24 cellular contexts compared by ENCODE assay signal in genomic region chr7:149792220-149792595, GRCh38. TPM values are rescaled to one million over a fixed set of nuclear protein-coding genes. Genes with fewer than 3 reads are reported as not detected.
DNase-seq lines count a peak whose midpoint lies in the region; ATAC-seq, FAIRE-seq and TF ChIP-seq lines count a peak whose summit lies in the region.
"Had no signal": no experiment of that assay in that cellular context is flagged by ENCODE, and none has a peak within 500 bp of the region (broad histone marks: within the 10 kb centered on the region; RNA-seq: fewer than 3 reads in every experiment).

No MANE protein-coding gene starts in this region.

- no peak overlapping the region for H2AFZ ChIP-seq in K562 (ENCODE audit: low read depth, low read length)
- H2AFZ ChIP-seq in H1 (ENCODE audit: low read length): no peak overlapping the region

- H3K4me1 ChIP-seq in K562 (replicated peaks in 1 of 2; ENCODE audit: control insufficient read depth in 2 of 2, insufficient read depth in 2 of 2, low read length in 2 of 2) (peaks cover 2 to 74% of the 10 kb centered on the region in 2 experiments; a peak in 4 of 5 replicates), H1 (replicated peaks in 1 of 4; ENCODE audit: control insufficient read depth in 3 of 4, insufficient read depth in 4 of 4, low read length in 3 of 4) (peaks cover 0 to 4% (median 2%) of the 10 kb centered on the region in 4 experiments; a peak in 5 of 7 replicates), spleen (peaks cover 0 to 35% (median 14%) of the 10 kb centered on the region in 6 donors)
- H3K4me1 ChIP-seq: BE2C had no signal

- WGBS in K562 (ENCODE audit: insufficient coverage, low coverage, missing lambda C conversion rate): 33% methylated on average over 15 of the region's 15 CpGs
- 96% methylated on average over 15 of the region's 15 CpGs; no CpG with 5 or more reads in 1 of the 2 experiments for WGBS in H1 (ENCODE audit: extremely low coverage in 1 of 2, insufficient coverage in 1 of 2, insufficient read length in 1 of 2, insufficient replicate concordance in 2 of 2, low coverage in 1 of 2, low lambda C conversion rate in 2 of 2, missing lambda C conversion rate in 1 of 2), 2 experiments
- WGBS in spleen, 5 donors: 77 to 97% (median 96%) methylated on average over 5 to 15 of the region's 15 CpGs

- no peaks in the 10 kb centered on the region for H3K79me1 ChIP-seq in H1 (ENCODE audit: low read depth, low read length)

- H3K23ac ChIP-seq in H1 (ENCODE audit: insufficient read length): no peak overlapping the region

- FAIRE-seq in K562 (lab: Jason Lieb, UNC) (no peak), H1 (lab: Jason Lieb, UNC) (no peak)
- FAIRE-seq: A204.1, GM12878, GM12892, GM18507 had no signal

- H2BK120ac ChIP-seq in H1 (replicated peaks; ENCODE audit: low read depth, low read length): no peak overlapping the region

- H3K9ac ChIP-seq in K562 (ENCODE audit: insufficient read depth in 1 of 2, low read depth in 2 of 2, low read length in 2 of 2): no peak overlapping the region
- no peak overlapping the region for H3K9ac ChIP-seq in H1 (replicated peaks in 1 of 4; ENCODE audit: extremely low read depth in 1 of 4, low read depth in 3 of 4, low read length in 3 of 4)
- H3K9ac ChIP-seq: BLaER1 had no signal

- no peak for TF ChIP-seq RAD21 in K562 (CRISPR knock-in tag; conservative IDR thresholded peaks at IDR 0.05 in 1 of 2, IDR thresholded peaks at IDR 0.05 in 1 of 2)
- TF ChIP-seq RAD21 in H1 (IDR thresholded peaks at IDR 0.05 in 1 of 2, conservative IDR thresholded peaks at IDR 0.05 in 1 of 2; ENCODE audit: low read depth in 2 of 2, low read length in 2 of 2): no peak

- no peak for DNase-seq in K562 (ENCODE audit: extremely low read depth in 1 of 4, low spot score in 3 of 4)
- no peak for DNase-seq in H1 (ENCODE audit: low read depth in 1 of 2, low spot score in 2 of 2)
- DNase-seq in spleen: no peak
- DNase-seq: 8988T; ACHN; BE2C; C1 segment of cervical spinal cord; CD4-positive, alpha-beta memory T cell; CD4-positive, CD25-positive, alpha-beta regulatory T cell; CD8-positive, alpha-beta memory T cell; COR-L47; DMS 273 treated with DMSO at 0.1 percent for 48 hours; DMS153; DMS53; DMS79; DND-41; EL; GDM1 had no signal

- TF ChIP-seq POLR2A in K562 (conservative IDR thresholded peaks at IDR 0.05): no peak
- TF ChIP-seq POLR2A in H1 (IDR thresholded peaks at IDR 0.05; ENCODE audit: control extremely low read depth in 1 of 2, low read depth in 2 of 2, low read length in 2 of 2): no peak
- TF ChIP-seq POLR2A in spleen (IDR thresholded peaks at IDR 0.05): no peak

- POLR2A ChIA-PET in K562 (lab: Yijun Ruan, JAX) (interaction anchor here (0.5 to 0.9 kb wide), 3 partner anchors 10 to 68 kb away, joined by 3 read pairs; no protein-coding TSS in a partner anchor), H1 (lab: Charles Lee; ENCODE audit: partially characterized antibody) (no interaction called here)

- H2BK20ac ChIP-seq in H1 (ENCODE audit: low read length): no peak overlapping the region

- H3K36me3 ChIP-seq in K562 (ENCODE audit: control insufficient read depth, insufficient read depth, low read length): no peaks in the 10 kb centered on the region
- H3K36me3 ChIP-seq in H1 (ENCODE audit: control insufficient read depth in 2 of 4, insufficient read depth in 4 of 4, low read length in 3 of 4): no peaks in the 10 kb centered on the region
- no peaks in the 10 kb centered on the region for H3K36me3 ChIP-seq in spleen
- H3K36me3 ChIP-seq: BE2C, BLaER1 had no signal

- H3K9me3 ChIP-seq in K562 (replicated peaks; ENCODE audit: control insufficient read depth, insufficient read depth, low read depth, low read length) (no peaks in the 10 kb centered on the region), H1 (ENCODE audit: insufficient read depth in 2 of 2, low read depth in 1 of 2, low read length in 1 of 2) (no peaks in the 10 kb centered on the region), spleen (no peaks in the 10 kb centered on the region)
- H3K9me3 ChIP-seq: BE2C, BLaER1 had no signal

- in situ Hi-C loops in K562 (cut with MboI): no loop called here

- no peak overlapping the region for H2BK15ac ChIP-seq in H1 (ENCODE audit: low read length)

- H3K4me2 ChIP-seq in K562 (ENCODE audit: insufficient read depth, low read length): no peak overlapping the region
- H3K4me2 ChIP-seq in H1 (ENCODE audit: insufficient read depth in 1 of 2, low read depth in 2 of 2, low read length in 2 of 2): no peak overlapping the region
- H3K4me2 ChIP-seq: BLaER1 had no signal

- peak overlapping the region; percentile 4; the same call in 1 of the 2 replicates for H4K8ac ChIP-seq in H1 (ENCODE audit: extremely low read depth, insufficient read depth, low read length)

- TF ChIP-seq CTCF in K562 (IDR thresholded peaks at IDR 0.05 in 2 of 3, conservative IDR thresholded peaks at IDR 0.05 in 1 of 3; ENCODE audit: insufficient read depth in 2 of 3, low read depth in 1 of 3, low read length in 3 of 3): no peak
- TF ChIP-seq CTCF in H1 (IDR thresholded peaks at IDR 0.05; ENCODE audit: control extremely low read depth in 1 of 3, insufficient read depth in 1 of 3, low read depth in 1 of 3, low read length in 3 of 3): no peak
- no peak for TF ChIP-seq CTCF in spleen (IDR thresholded peaks at IDR 0.05 in 8 of 11, conservative IDR thresholded peaks at IDR 0.05 in 3 of 11)

- CTCF ChIA-PET in K562 (lab: Yijun Ruan, JAX; ENCODE audit: low intra/inter-chr PET ratio) (no interaction called here), H1 (lab: Charles Lee; ENCODE audit: partially characterized antibody) (interaction anchor here (0.9 to 11.8 kb wide), 6 partner anchors 9 to 1359 kb away, joined by 3 to 120 read pairs (median 92); partner anchors contain the start of gene ZNF467)

- no peak overlapping the region for H4K5ac ChIP-seq in H1 (ENCODE audit: insufficient read length, low read depth, low read length)

- peaks cover 12 to 85% of the 10 kb centered on the region in 2 experiments; a peak in 4 of 5 replicates for H3K27me3 ChIP-seq in K562 (ENCODE audit: control insufficient read depth in 2 of 2, insufficient read depth in 2 of 2, low read length in 2 of 2)
- peaks cover 8 to 40% (median 35%) of the 10 kb centered on the region in 4 experiments for H3K27me3 ChIP-seq in H1 (replicated peaks in 1 of 4; ENCODE audit: control insufficient read depth in 3 of 4, extremely low read depth in 1 of 4, insufficient read depth in 3 of 4, low read length in 3 of 4)
- peaks cover 0 to 71% (median 23%) of the 10 kb centered on the region in 7 donors for H3K27me3 ChIP-seq in spleen (replicated peaks in 1 of 7)
- H3K27me3 ChIP-seq: BLaER1 had no signal

- no peak overlapping the region for H3K4ac ChIP-seq in H1 (replicated peaks; ENCODE audit: insufficient read length, low read depth, low read length)

- H3K4me3 ChIP-seq in K562 (no peak overlapping the region), H1 (ENCODE audit: extremely low read depth in 1 of 4, insufficient read depth in 2 of 4, low read depth in 3 of 4, low read length in 4 of 4) (no peak overlapping the region), spleen (no peak overlapping the region)
- H3K4me3 ChIP-seq: BLaER1, GM12878 had no signal

- H2BK12ac ChIP-seq in H1 (ENCODE audit: low read depth, low read length): no peak overlapping the region

- no peak overlapping the region for H2BK5ac ChIP-seq in H1 (ENCODE audit: low read depth, low read length)

- BruUV-seq in K562 (replicated peaks; lab: Mats Ljungman, UMichigan): no TSS peak

- H3K56ac ChIP-seq in H1 (replicated peaks; ENCODE audit: insufficient read length, low read depth, low read length): no peak overlapping the region

- peaks cover 2% of the 10 kb centered on the region; the same call in 1 of the 2 replicates for H3K23me2 ChIP-seq in H1 (ENCODE audit: low read depth, low read length)

- H2AK5ac ChIP-seq in H1 (ENCODE audit: low read depth, low read length): no peak overlapping the region

- H3K18ac ChIP-seq in H1 (ENCODE audit: extremely low read depth, low read length): no peak overlapping the region

- H3K9me1 ChIP-seq in K562 (ENCODE audit: control insufficient read depth, insufficient read depth, low read length): no peaks in the 10 kb centered on the region

- H4K20me1 ChIP-seq in K562 (replicated peaks; ENCODE audit: control insufficient read depth, insufficient read depth, low read length): no peaks in the 10 kb centered on the region; the same call in 1 of the 2 replicates
- peaks cover 0 to 2% of the 10 kb centered on the region in 2 experiments for H4K20me1 ChIP-seq in H1 (replicated peaks in 1 of 2; ENCODE audit: control insufficient read depth in 1 of 2, insufficient read depth in 2 of 2, low read length in 2 of 2)
- H4K20me1 ChIP-seq: BLaER1 had no signal

- no peak overlapping the region for H4K91ac ChIP-seq in H1 (replicated peaks; ENCODE audit: insufficient read length, low read length)

- no peak for TF ChIP-seq EP300 in K562 (IDR thresholded peaks at IDR 0.05; ENCODE audit: low read length)
- no peak for TF ChIP-seq EP300 in H1 (IDR thresholded peaks at IDR 0.05; ENCODE audit: borderline replicate concordance in 1 of 2, low read depth in 2 of 2, low read length in 2 of 2)

- H3K14ac ChIP-seq in H1 (ENCODE audit: insufficient read length): no peak overlapping the region

- intact Hi-C loops in K562 (cut with micrococcal nuclease): no loop called here
- intact Hi-C loops in spleen (cut with DNase I; ENCODE audit: low total_unique reads): loop anchor here (10.0 kb wide), 1 partner anchor 127 kb away; no protein-coding TSS in a partner anchor

- H3K27ac ChIP-seq in K562 (ENCODE audit: extremely low read depth, low read depth, low read length) (no peak overlapping the region), H1 (ENCODE audit: low read depth, low read length) (no peak overlapping the region), spleen (no peak overlapping the region)
- H3K27ac ChIP-seq: BLaER1 had no signal

- ATAC-seq in K562: no peak
- no peak for ATAC-seq in HG03135 (IDR thresholded peaks at IDR 0.05; ENCODE audit: unreplicated experiment)
- ATAC-seq: GM12878 had no signal

- H3K79me2 ChIP-seq in K562 (ENCODE audit: control insufficient read depth, insufficient read depth, low read length) (no peaks in the 10 kb centered on the region), H1 (ENCODE audit: control insufficient read depth in 1 of 2, insufficient read depth in 2 of 2, low read length in 2 of 2) (no peaks in the 10 kb centered on the region)

RNA-seq across cellular contexts. Expression of gene ZNF467, which starts 18.8 kb away (rescaled TPM):
- total RNA-seq in K562 (2011; cell fraction: chromatin; rRNA removed; ENCODE audit: low replicate concordance): 3.6 and 10.3 TPM in 2 replicates
- 7.6 and 11.7 TPM in 2 replicates for total RNA-seq in K562 (2011; cell fraction: nucleolus; rRNA removed)
- 5.1 and 5.6 TPM in 2 replicates for total RNA-seq in K562 (2011; cell fraction: nucleoplasm; rRNA removed)
- total RNA-seq in K562 (2014; rRNA removed) (2.8 and 4.6 TPM in 2 replicates), K562 (2014; rRNA removed; fragmentation: Illumina TruSeq; extraction: Trizol) (0.80 and 1.3 TPM in 2 replicates), K562 (2015; rRNA removed; fragmentation: Illumina TruSeq; extraction: Trizol) (1.6 and 2.0 TPM in 2 replicates), K562 (2021) (14.2 and 16.2 TPM in 2 replicates), spleen (10 to 100 TPM; 25.5 to 48.5 (median 37.6) TPM)
- polyA plus RNA-seq in K562 (2011; rRNA removed) (2.4 and 3.9 TPM in 2 replicates), K562 (2014; fragmentation: Illumina TruSeq; extraction: Trizol) (1.7 and 3.2 TPM in 2 replicates), K562 (2014; fragmentation: Nextera tagmentation; extraction: Ambion mirVana) (under 1 TPM; 0.32 to 0.42 TPM), K562 (2014; rRNA removed) (6.6 and 8.3 TPM in 2 replicates), H1 (2011; rRNA removed) (0.51 and 0.89 TPM in 2 replicates), spleen (10 to 100 TPM in 2 of 3 donors, 1 to 10 TPM in 1; 6.0 to 15.2 (median 12.8) TPM)
- 3.2 and 8.5 TPM in 2 replicates for polyA plus RNA-seq in K562 (2011; cell fraction: cytosol; rRNA removed)
- polyA plus RNA-seq in K562 (2011; cell fraction: nucleus; rRNA removed): 17.0 and 31.8 TPM in 2 replicates
- 15.3 and 17.0 TPM in 2 replicates for polyA plus RNA-seq in K562 (2012)
- 0.60 and 1.1 TPM in 2 replicates for polyA minus RNA-seq in K562 (2011; rRNA and poly(A)+ RNA removed)
- polyA minus RNA-seq in K562 (2011; cell fraction: cytosol; rRNA and poly(A)+ RNA removed): 7.6 and 15.2 TPM in 2 replicates
- 3.4 and 4.0 TPM in 2 replicates for polyA minus RNA-seq in K562 (2011; cell fraction: nucleus; rRNA and poly(A)+ RNA removed)
- total RNA-seq in H1 (2021; fragmentation: NEBNext Ultra II Directional; extraction: Animal tissue kit (Norgen Biotek cat#: 25700)): 0.40 and 0.50 TPM in 2 replicates
- 0.44 TPM for polyA plus RNA-seq in H1 (2011; cell fraction: cytosol; rRNA removed)
- 1.7 TPM for polyA plus RNA-seq in H1 (2011; cell fraction: nucleus; rRNA removed)
- polyA plus RNA-seq in H1 (2012, experiment 1 of 2): 0.36 to 0.89 TPM (median 0.75 TPM) in 4 replicates
- polyA plus RNA-seq in H1 (2012, experiment 2 of 2): 0.35 TPM
- 0.20 TPM for polyA plus RNA-seq in H1 (2013, experiment 1 of 2)
- 0.13 TPM for polyA plus RNA-seq in H1 (2013, experiment 2 of 2)
- 0.05 and 0.13 TPM in 2 replicates for polyA minus RNA-seq in H1 (2011; rRNA and poly(A)+ RNA removed)
- not detected for polyA minus RNA-seq in H1 (2011; cell fraction: cytosol; rRNA and poly(A)+ RNA removed)
- 0.70 TPM for polyA minus RNA-seq in H1 (2011; cell fraction: nucleus; rRNA and poly(A)+ RNA removed)
- total RNA-seq: GM12878 had no signal
- polyA plus RNA-seq: GM12878 had no signal

RNA-seq across cellular contexts. Expression of gene ZNF862, which starts 46.0 kb away (rescaled TPM):
- total RNA-seq in K562 (2011; cell fraction: chromatin; rRNA removed; ENCODE audit: low replicate concordance): 9.2 and 11.5 TPM in 2 replicates
- 5.3 and 7.7 TPM in 2 replicates for total RNA-seq in K562 (2011; cell fraction: nucleolus; rRNA removed)
- 6.3 and 11.7 TPM in 2 replicates for total RNA-seq in K562 (2011; cell fraction: nucleoplasm; rRNA removed)
- 1.8 and 3.1 TPM in 2 replicates for total RNA-seq in K562 (2014; rRNA removed)
- 2.2 and 2.5 TPM in 2 replicates for total RNA-seq in K562 (2014; rRNA removed; fragmentation: Illumina TruSeq; extraction: Trizol)
- 3.4 and 3.9 TPM in 2 replicates for total RNA-seq in K562 (2015; rRNA removed; fragmentation: Illumina TruSeq; extraction: Trizol)
- 1.8 and 3.2 TPM in 2 replicates for total RNA-seq in K562 (2021)
- polyA plus RNA-seq in K562 (2011; rRNA removed): 3.6 and 9.5 TPM in 2 replicates
- polyA plus RNA-seq in K562 (2011; cell fraction: cytosol; rRNA removed): 1.7 and 5.3 TPM in 2 replicates
- 21.4 and 31.5 TPM in 2 replicates for polyA plus RNA-seq in K562 (2011; cell fraction: nucleus; rRNA removed)
- 1.7 and 8.3 TPM in 2 replicates for polyA plus RNA-seq in K562 (2012)
- polyA plus RNA-seq in K562 (2014; fragmentation: Illumina TruSeq; extraction: Trizol): 1.8 TPM in 2 replicates
- 1 to 10 TPM; 1.1 to 1.5 TPM for polyA plus RNA-seq in K562 (2014; fragmentation: Nextera tagmentation; extraction: Ambion mirVana)
- 2.4 and 2.6 TPM in 2 replicates for polyA plus RNA-seq in K562 (2014; rRNA removed)
- polyA minus RNA-seq in K562 (2011; rRNA and poly(A)+ RNA removed): 1.8 and 7.0 TPM in 2 replicates
- 2.5 and 2.8 TPM in 2 replicates for polyA minus RNA-seq in K562 (2011; cell fraction: cytosol; rRNA and poly(A)+ RNA removed)
- 8.2 and 30.1 TPM in 2 replicates for polyA minus RNA-seq in K562 (2011; cell fraction: nucleus; rRNA and poly(A)+ RNA removed)
- 2.5 and 3.9 TPM in 2 replicates for total RNA-seq in H1 (2021; fragmentation: NEBNext Ultra II Directional; extraction: Animal tissue kit (Norgen Biotek cat#: 25700))
- 1.8 and 2.8 TPM in 2 replicates for polyA plus RNA-seq in H1 (2011; rRNA removed)
- 2.4 TPM for polyA plus RNA-seq in H1 (2011; cell fraction: cytosol; rRNA removed)
- 9.0 TPM for polyA plus RNA-seq in H1 (2011; cell fraction: nucleus; rRNA removed)
- 1.8 to 3.1 TPM (median 2.4 TPM) in 4 replicates for polyA plus RNA-seq in H1 (2012, experiment 1 of 2)
- 0.62 TPM for polyA plus RNA-seq in H1 (2012, experiment 2 of 2)
- polyA plus RNA-seq in H1 (2013, experiment 1 of 2): 1.1 TPM
- 1.2 TPM for polyA plus RNA-seq in H1 (2013, experiment 2 of 2)
- 4.0 and 5.4 TPM in 2 replicates for polyA minus RNA-seq in H1 (2011; rRNA and poly(A)+ RNA removed)
- 1.5 TPM for polyA minus RNA-seq in H1 (2011; cell fraction: cytosol; rRNA and poly(A)+ RNA removed)
- 8.9 TPM for polyA minus RNA-seq in H1 (2011; cell fraction: nucleus; rRNA and poly(A)+ RNA removed)
- 10 to 100 TPM; 19.0 to 39.8 (median 30.2) TPM for total RNA-seq in spleen
- polyA plus RNA-seq in spleen: 1 to 10 TPM; 4.4 to 9.9 (median 6.0) TPM
